In the genomic region with DNA sequence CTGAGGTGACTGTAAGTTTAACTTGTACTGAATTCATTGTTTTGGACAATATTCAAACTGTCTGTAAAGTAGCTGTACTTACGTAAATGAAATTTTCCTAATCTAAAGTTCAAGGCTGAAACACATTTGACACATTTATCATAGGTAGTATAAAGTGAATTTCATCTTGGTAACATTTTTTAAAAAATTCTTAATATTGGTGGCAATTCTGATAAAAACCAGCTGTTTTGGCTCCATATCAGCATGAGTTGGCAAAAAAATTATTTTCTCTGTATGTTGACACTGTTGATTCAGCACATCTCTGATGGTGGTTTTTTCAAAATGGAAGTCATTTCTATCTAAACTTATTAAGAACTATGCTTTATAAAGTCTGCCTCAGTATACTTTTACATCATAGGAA, we compare ENCODE assay signal across 17 cellular contexts. TPM values are rescaled to one million over a fixed set of nuclear protein-coding genes. Genes with fewer than 3 reads are reported as not detected.
"Had no signal": no experiment of that assay in that cellular context is flagged by ENCODE, and none has a peak within 500 bp of the region (broad histone marks: within the 10 kb centered on the region; RNA-seq: fewer than 3 reads in every experiment).

No MANE protein-coding gene starts in this region.

- H3K27ac ChIP-seq: foreskin keratinocyte, lower lobe of right lung, upper lobe of right lung had no signal

- H3K36me3 ChIP-seq: lower lobe of right lung, upper lobe of right lung had no signal

- H3K4me1 ChIP-seq: foreskin keratinocyte, lower lobe of right lung, upper lobe of right lung had no signal

- H3K4me3 ChIP-seq: lower lobe of right lung, upper lobe of right lung had no signal

- H3K27me3 ChIP-seq: foreskin keratinocyte, upper lobe of right lung had no signal

- H3K9me3 ChIP-seq: lower lobe of right lung, upper lobe of right lung had no signal

- DNase-seq: activated CD4-positive, alpha-beta T cell treated with anti-CD3 and anti-CD28 coated beads, Interleukin-2, amount 10 ng/mL, durations not matched to agents 7 days and 5 days; activated CD8-positive, alpha-beta T cell treated with anti-CD3 and anti-CD28 coated beads, Interleukin-2, amount 10 ng/mL, durations not matched to agents 7 days and 5 days; activated naive CD4-positive, alpha-beta T cell treated with Interleukin-2 at 50 U/mL for 16 hours; activated T-cell treated with anti-CD3 and anti-CD28 coated beads, Interleukin-2, amount 50 U/mL, for 24 hours; aorta; cortex of kidney; foreskin keratinocyte; glutamatergic neuron; hypothalamus; lower lobe of right lung; midbrain; nephron progenitor cell; nucleus accumbens; posterior cingulate gyrus; stimulated activated CD8-positive, alpha-beta memory T cell treated with anti-CD3 and anti-CD28 coated beads, Interleukin-4, amount 100 ng/mL, for 48 hours; stimulated activated naive CD4-positive, alpha-beta T cell; upper lobe of right lung had no signal

RNA-seq across cellular contexts. Expression of gene CXorf58, which starts 30.9 kb away (rescaled TPM):
- polyA plus RNA-seq: aorta had no signal
